ENCODE assay signal across 14 cellular contexts in genomic region chr18:9701604-9702324, GRCh38. TPM values are rescaled to one million over a fixed set of nuclear protein-coding genes. Genes with fewer than 3 reads are reported as not detected.
DNase-seq lines count a peak whose midpoint lies in the region; ATAC-seq and TF ChIP-seq lines count a peak whose summit lies in the region.
"Had no signal": no experiment of that assay in that cellular context is flagged by ENCODE, and none has a peak within 500 bp of the region (broad histone marks: within the 10 kb centered on the region; RNA-seq: fewer than 3 reads in every experiment).

No MANE protein-coding gene starts in this region.

- no peak overlapping the region for H3K27ac Mint-ChIP-seq in activated T-cell treated with anti-CD3 and anti-CD28 coated beads, Interleukin-2, amount 50 U/mL, for 24 hours
- H3K27ac Mint-ChIP-seq in nephron, result peak overlapping the region in 2 of 3 experiments; percentile 38 to 71

- WGBS in GM23248 (ENCODE audit: low coverage in 1 of 2, low lambda C conversion rate in 2 of 2, missing lambda C conversion rate in 2 of 2), 2 experiments, result 91 to 94% methylated on average over 10 of the region's 10 CpGs

- H3K79me2 ChIP-seq in HCT116 (ENCODE audit: insufficient read depth, low read length), result no peaks in the 10 kb centered on the region
- H3K79me2 ChIP-seq in GM23248 (ENCODE audit: insufficient read depth), result no peaks in the 10 kb centered on the region

- H3K9ac ChIP-seq in HCT116 (ENCODE audit: low read length) (no peak overlapping the region), GM23248 (no peak overlapping the region)

- CTCF ChIA-PET in HCT116 (lab: Charles Lee), result no interaction called here

- H3K27me3 Mint-ChIP-seq in activated T-cell treated with anti-CD3 and anti-CD28 coated beads, Interleukin-2, amount 50 U/mL, for 24 hours, result peaks cover 46% of the 10 kb centered on the region
- peaks cover 13% of the 10 kb centered on the region for H3K27me3 Mint-ChIP-seq in nephron (ENCODE audit: low read depth)

- no peaks in the 10 kb centered on the region for H3K9me3 Mint-ChIP-seq in activated T-cell treated with anti-CD3 and anti-CD28 coated beads, Interleukin-2, amount 50 U/mL, for 24 hours
- no peaks in the 10 kb centered on the region for H3K9me3 Mint-ChIP-seq in nephron

- POLR2A ChIA-PET in HCT116 (lab: Charles Lee), result no interaction called here

- no peaks in the 10 kb centered on the region for H3K9me2 ChIP-seq in HCT116 (ENCODE audit: insufficient read depth)
- no peaks in the 10 kb centered on the region for H3K9me2 ChIP-seq in GM23248 (ENCODE audit: insufficient read depth)

- ATAC-seq in HCT116 (peak; percentile 52), HG03439 (IDR thresholded peaks at IDR 0.05; ENCODE audit: unreplicated experiment) (no peak)

- H3F3A ChIP-seq in GM23248 (ENCODE audit: insufficient read depth), result peaks cover 24% of the 10 kb centered on the region

- in situ Hi-C loops in GM23248 (cut with MboI), result no loop called here

- H3K9me3 ChIP-seq in HCT116 (ENCODE audit: control insufficient read depth in 1 of 2, insufficient read depth in 1 of 2, low read depth in 1 of 2, low read length in 2 of 2) (no peaks in the 10 kb centered on the region), GM23248 (ENCODE audit: low read depth) (no peaks in the 10 kb centered on the region)
- H3K9me3 ChIP-seq: esophagus squamous epithelium, upper lobe of left lung had no signal

- RAD21 ChIA-PET in HCT116 (lab: Charles Lee; ENCODE audit: low non-redundant PET in 1 of 2, low total read pairs in 2 of 2, uncharacterized antibody in 2 of 2, unreplicated experiment in 2 of 2), result no interaction called here

- BruUV-seq in HCT116 (replicated peaks; lab: Mats Ljungman, UMichigan), result no TSS peak

- H3K4me1 ChIP-seq in HCT116 (ENCODE audit: control insufficient read depth in 1 of 2, insufficient read depth in 2 of 2, low read length in 2 of 2) (peaks cover 12 to 33% of the 10 kb centered on the region in 2 experiments), GM23248 (ENCODE audit: insufficient read depth) (peaks cover 22% of the 10 kb centered on the region)

- no peaks in the 10 kb centered on the region for H3K36me3 Mint-ChIP-seq in activated T-cell treated with anti-CD3 and anti-CD28 coated beads, Interleukin-2, amount 50 U/mL, for 24 hours (ENCODE audit: low read depth)
- H3K36me3 Mint-ChIP-seq in nephron (ENCODE audit: low read depth), result no peaks in the 10 kb centered on the region

- H3K4me3 ChIP-seq in HCT116 (replicated peaks in 1 of 2; ENCODE audit: low read depth in 1 of 2, low read length in 2 of 2), result no peak overlapping the region
- no peak overlapping the region for H3K4me3 ChIP-seq in GM23248
- H3K4me3 ChIP-seq: esophagus squamous epithelium, upper lobe of left lung had no signal

- H3K27ac ChIP-seq in HCT116 (ENCODE audit: low read depth, low read length) (no peak overlapping the region), VCaP (peak overlapping the region; percentile 81; the same call in 1 of the 2 replicates), GM23248 (no peak overlapping the region)

- H3K27me3 ChIP-seq in HCT116 (ENCODE audit: insufficient read depth, low read length), result no peaks in the 10 kb centered on the region
- no peaks in the 10 kb centered on the region for H3K27me3 ChIP-seq in GM23248 (replicated peaks; ENCODE audit: insufficient read depth)
- H3K27me3 ChIP-seq: esophagus squamous epithelium, upper lobe of left lung had no signal

- no peak overlapping the region for H2AFZ ChIP-seq in HCT116 (ENCODE audit: low read depth, low read length, poor library complexity, severe bottlenecking)
- no peak overlapping the region for H2AFZ ChIP-seq in GM23248

- intact Hi-C loops in HCT116 (cut with micrococcal nuclease), result no loop called here

- H3K4me1 Mint-ChIP-seq in activated T-cell treated with anti-CD3 and anti-CD28 coated beads, Interleukin-2, amount 50 U/mL, for 24 hours (ENCODE audit: low read depth), result peaks cover 11% of the 10 kb centered on the region
- peaks cover 14% of the 10 kb centered on the region for H3K4me1 Mint-ChIP-seq in nephron

- DNase-seq in activated T-cell treated with anti-CD3 and anti-CD28 coated beads, Interleukin-2, amount 50 U/mL, for 48 hours, result peak; percentile 53 to 60
- no peak for DNase-seq in activated T-cell treated with anti-CD3 and anti-CD28 coated beads, Interleukin-2, amount 50 U/mL, for 24 hours
- DNase-seq in HCT116 (ENCODE audit: low read depth, low spot score), result no peak
- no peak for DNase-seq in GM23248
- DNase-seq in OCI-M2 (lab: John Stamatoyannopoulos, UW; ENCODE audit: unreplicated experiment), result no peak
- DNase-seq: esophagus squamous epithelium, midbrain, NCI-H1694, OCI-M1, T-helper 9 cell, upper lobe of left lung had no signal

- TF ChIP-seq POLR2A in HCT116 (IDR thresholded peaks at IDR 0.05; ENCODE audit: borderline replicate concordance, extremely low read depth, insufficient read depth, insufficient read length), result no peak

- H3K36me3 ChIP-seq in HCT116 (ENCODE audit: control insufficient read depth in 1 of 2, insufficient read depth in 2 of 2, low read length in 2 of 2) (no peaks in the 10 kb centered on the region), GM23248 (ENCODE audit: low read depth) (no peaks in the 10 kb centered on the region)
- H3K36me3 ChIP-seq: esophagus squamous epithelium, upper lobe of left lung had no signal

- H4K20me1 ChIP-seq in HCT116 (ENCODE audit: insufficient read depth), result no peaks in the 10 kb centered on the region
- no peaks in the 10 kb centered on the region for H4K20me1 ChIP-seq in GM23248 (ENCODE audit: insufficient read depth)

- TF ChIP-seq CTCF in HCT116 (IDR thresholded peaks at IDR 0.05 in 2 of 3, conservative IDR thresholded peaks at IDR 0.05 in 1 of 3; ENCODE audit: borderline replicate concordance in 1 of 3, insufficient read depth in 1 of 3, low read depth in 2 of 3, low read length in 2 of 3) (no peak), VCaP (conservative IDR thresholded peaks at IDR 0.05) (no peak), nephron (IDR thresholded peaks at IDR 0.05; ENCODE audit: unreplicated experiment in 3 of 3) (no peak)

- no peak for TF ChIP-seq RAD21 in HCT116 (IDR thresholded peaks at IDR 0.05; ENCODE audit: low read depth)

- H3K4me2 ChIP-seq in HCT116 (ENCODE audit: low read length) (peak overlapping the region; percentile 46), GM23248 (ENCODE audit: unreplicated experiment) (no peak overlapping the region)

- H3K4me3 Mint-ChIP-seq in activated T-cell treated with anti-CD3 and anti-CD28 coated beads, Interleukin-2, amount 50 U/mL, for 24 hours, result no peak overlapping the region
- no peak overlapping the region for H3K4me3 Mint-ChIP-seq in nephron

TF ChIP-seq in HCT116, 20 proteins besides CTCF, POLR2A, EP300 and RAD21:
- TF ChIP-seq ZNF274 (IDR thresholded peaks at IDR 0.05; ENCODE audit: low read depth, low read length) (no peak), FOSL1 (IDR thresholded peaks at IDR 0.05; ENCODE audit: low read depth) (peak; percentile 30; the same call in 1 of the 2 replicates), MAX (IDR thresholded peaks at IDR 0.05) (no peak), JUND (IDR thresholded peaks at IDR 0.05) (peak; percentile 46), SP1 (IDR thresholded peaks at IDR 0.05; ENCODE audit: low read depth) (0 out of 2 replicates have a peak, but pooled peaks have one; percentile 3), YY1 (IDR thresholded peaks at IDR 0.05; ENCODE audit: extremely low read depth, insufficient replicate concordance, low read depth, low read length) (no peak), CBX3 (IDR thresholded peaks at IDR 0.05; ENCODE audit: low read depth) (0 out of 2 replicates have a peak, but pooled peaks have one; percentile 6)

RNA-seq across cellular contexts. Expression of gene RAB31, which starts 6.3 kb away (rescaled TPM):
- 46.9 TPM for total RNA-seq in HCT116 (2021; ENCODE audit: unreplicated experiment)
- 17.8 and 18.6 TPM in 2 replicates for polyA plus RNA-seq in HCT116 (2012)
- total RNA-seq in GM23248 (2014; rRNA removed; shearing (Covaris generic)), result 40.5 and 49.2 TPM in 2 replicates
- 144 and 162 TPM in 2 replicates for polyA plus RNA-seq in GM23248 (2016; fragmentation: Nextera tagmentation; extraction: Ambion mirVana)

Comparison
In these comparisons a context has a peak if more than half of its experiments do, and no peak if none do; other contexts are left out.
1. DNase-seq: peak in activated T-cell treated with anti-CD3 and anti-CD28 coated beads, Interleukin-2, amount 50 U/mL, for 48 hours (2 of 2); none in activated T-cell treated with anti-CD3 and anti-CD28 coated beads, Interleukin-2, amount 50 U/mL, for 24 hours (single experiment), HCT116 (single experiment), GM23248 (single experiment) and OCI-M2 (single experiment).